Comparison of ENCODE assay signal across 8 cellular contexts in the genomic region with DNA sequence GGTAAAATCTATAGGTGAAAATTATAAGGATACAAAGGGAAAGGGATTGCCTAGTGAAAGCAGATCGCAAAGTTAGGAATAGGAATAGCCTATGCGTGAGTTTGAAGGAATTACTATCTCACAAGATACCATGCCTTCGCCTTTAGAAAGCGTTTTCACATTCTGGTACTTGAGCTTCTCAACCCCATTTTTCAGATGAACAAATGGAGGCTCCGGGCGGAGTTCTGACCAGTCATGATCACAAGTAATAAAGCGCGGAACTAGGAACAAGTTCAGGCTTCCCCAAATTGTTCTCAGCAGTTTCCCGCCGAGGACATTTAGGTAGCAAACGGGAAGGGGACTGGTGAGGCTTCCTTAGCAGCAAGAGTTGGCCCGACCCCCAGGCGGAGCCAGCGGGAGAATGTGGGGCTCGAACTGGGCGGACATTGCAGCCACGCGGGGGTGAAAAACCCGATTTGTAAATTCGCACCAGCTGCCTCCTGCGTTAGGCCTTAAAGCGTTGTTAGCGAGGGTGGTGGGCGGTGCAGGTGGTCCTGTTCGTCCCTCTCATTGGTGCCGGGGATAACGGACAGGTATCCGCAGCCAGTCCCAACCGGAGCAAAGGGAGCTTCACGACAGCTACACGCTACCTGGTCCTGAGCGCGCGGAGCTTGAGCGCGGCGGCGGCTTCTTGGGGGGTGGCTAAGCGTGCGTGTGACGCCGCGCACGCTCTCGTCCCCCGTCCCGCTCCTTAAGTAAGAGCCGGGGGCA. TPM values are rescaled to one million over a fixed set of nuclear protein-coding genes. Genes with fewer than 3 reads are reported as not detected.
DNase-seq lines count a peak whose midpoint lies in the region; ATAC-seq and TF ChIP-seq lines count a peak whose summit lies in the region.

No MANE protein-coding gene starts in this region.

- H3K27me3 ChIP-seq in aorta (ENCODE audit: control insufficient read depth in 1 of 2, insufficient read depth in 2 of 2, low read length in 1 of 2) (no peaks in the 10 kb centered on the region), SJCRH30 (no peaks in the 10 kb centered on the region)

- H3K4me1 ChIP-seq in aorta (ENCODE audit: control insufficient read depth in 1 of 2, insufficient read depth in 2 of 2, low read length in 2 of 2): no peaks in the 10 kb centered on the region
- H3K4me1 ChIP-seq in SJCRH30: no peaks in the 10 kb centered on the region

- H3K4me3 ChIP-seq in astrocyte of the spinal cord (ENCODE audit: low read depth, low read length): peak overlapping the region; percentile 29
- H3K4me3 ChIP-seq in iPS-11a (ENCODE audit: low read depth, low read length): peak overlapping the region; percentile 36
- peak overlapping the region in 1 of 2 donors; percentile 1 for H3K4me3 ChIP-seq in aorta (ENCODE audit: low read length in 2 of 2)
- H3K4me3 ChIP-seq in SJCRH30: no peak overlapping the region

- DNase-seq in AG09319 (ENCODE audit: extremely low read depth, low read depth) (peak; percentile 27), T follicular helper cell (ENCODE audit: low read depth) (peak; percentile 62), astrocyte of the spinal cord (ENCODE audit: low read depth, low spot score) (peak; percentile 88), sciatic nerve (ENCODE audit: low spot score) (peak; percentile 90), aorta (peak; percentile 90 to 93), SJCRH30 (no peak)

- peak overlapping the region in 1 of 2 donors; percentile 14 for H3K27ac ChIP-seq in aorta (ENCODE audit: low read depth in 1 of 2, low read length in 2 of 2)
- H3K27ac ChIP-seq in SJCRH30: no peak overlapping the region

- H3K36me3 ChIP-seq in aorta (ENCODE audit: control insufficient read depth in 1 of 2, insufficient read depth in 2 of 2, low read length in 1 of 2) (no peaks in the 10 kb centered on the region), SJCRH30 (peaks cover 9% of the 10 kb centered on the region; the same call in 1 of the 2 replicates)

- in situ Hi-C loops in astrocyte of the spinal cord (cut with HindIII; ENCODE audit: low sequenced_read_pairs): no loop called here

- H3K9me3 ChIP-seq in aorta (ENCODE audit: control insufficient read depth, low read length): no peaks in the 10 kb centered on the region
- no peaks in the 10 kb centered on the region for H3K9me3 ChIP-seq in SJCRH30 (replicated peaks)

- intact Hi-C loops in sciatic nerve (cut with DNase I) (no loop called here), aorta (cut with DNase I) (no loop called here)

- ATAC-seq in GM19468 (IDR thresholded peaks at IDR 0.05; ENCODE audit: extremely low read depth, unreplicated experiment) (peak; percentile 46), sciatic nerve (peak; percentile 97), aorta (ENCODE audit: low FRiP score) (peak; percentile 88)

- TF ChIP-seq CTCF in AG09319 (IDR thresholded peaks at IDR 0.05; ENCODE audit: low read depth, low read length) (no peak), astrocyte of the spinal cord (IDR thresholded peaks at IDR 0.05; ENCODE audit: low read depth, low read length) (no peak)

- WGBS in aorta, 2 donors: 14 to 26% methylated on average over 48 of the region's 48 CpGs

RNA-seq across cellular contexts. Expression of a gene that starts 15.4 kb away (rescaled TPM):
- total RNA-seq in sciatic nerve (33.5 TPM), aorta (10 to 100 TPM in 1 of 2 donors, 1 to 10 TPM in 1; 8.1 to 25.2 TPM)
- polyA plus RNA-seq in aorta: 10 to 100 TPM in 1 of 2 donors, 1 to 10 TPM in 1; 2.5 to 28.8 TPM
- 11.2 and 12.5 TPM in 2 replicates for total RNA-seq in SJCRH30 (2014; rRNA removed; shearing (Covaris generic))

RNA-seq across cellular contexts. Expression of a gene that starts 25.4 kb away (rescaled TPM):
- total RNA-seq in sciatic nerve (3.9 TPM), aorta (1 to 10 TPM; 4.1 TPM)
- 1 to 10 TPM; 4.1 to 7.1 TPM for polyA plus RNA-seq in aorta
- total RNA-seq in SJCRH30 (2014; rRNA removed; shearing (Covaris generic)): not detected in 2 replicates

RNA-seq across cellular contexts. Expression of a gene that starts 34.7 kb away (rescaled TPM):
- total RNA-seq in sciatic nerve (10.6 TPM), aorta (1 to 10 TPM; 7.3 to 9.6 TPM)
- 1 to 10 TPM; 4.4 to 7.5 TPM for polyA plus RNA-seq in aorta
- 13.4 and 15.8 TPM in 2 replicates for total RNA-seq in SJCRH30 (2014; rRNA removed; shearing (Covaris generic))

RNA-seq across cellular contexts. Expression of a gene that starts 34.9 kb away (rescaled TPM):
- total RNA-seq in sciatic nerve (25.9 TPM), aorta (10 to 100 TPM; 27.3 to 33.8 TPM)
- 10 to 100 TPM; 39.3 to 58.4 TPM for polyA plus RNA-seq in aorta
- 48.9 and 57.8 TPM in 2 replicates for total RNA-seq in SJCRH30 (2014; rRNA removed; shearing (Covaris generic))

RNA-seq across cellular contexts. Expression of a gene that starts 44.8 kb away (rescaled TPM):
- total RNA-seq in sciatic nerve: 0.76 TPM
- total RNA-seq in aorta: under 1 TPM in 1 of 2 donors, not detected in 1; 0.78 TPM
- polyA plus RNA-seq in aorta: under 1 TPM in 1 of 2 donors, not detected in 1; 0.69 TPM
- not detected in 2 replicates for total RNA-seq in SJCRH30 (2014; rRNA removed; shearing (Covaris generic))

Comparison
In these comparisons a context has a peak if more than half of its experiments do, and no peak if none do; other contexts are left out.
1. DNase-seq: peak in AG09319 (single experiment), T follicular helper cell (single experiment), astrocyte of the spinal cord (single experiment), sciatic nerve (single experiment) and aorta (2 of 2); none in SJCRH30 (0 of 2).
2. ATAC-seq: peak in every context shown above with its lines; median percentile 97 in sciatic nerve; 88 in aorta; 46 in GM19468.